Comparison of ENCODE assay signal across 1 cellular context in genomic region chr15:98382139-98382538, GRCh38.
A peak's percentile ranks its signal among the peaks of the same experiment; 100 is the strongest.
TF ChIP-seq lines count a peak whose summit lies in the region.

No MANE protein-coding gene starts in this region.

TF ChIP-seq in HepG2, 621 proteins besides CTCF, POLR2A, EP300 and RAD21:
- no peak for TF ChIP-seq PRDM4 (CRISPR knock-in tag; IDR thresholded peaks at IDR 0.05; ENCODE audit: borderline replicate concordance)
- no peak for TF ChIP-seq EEA1 (CRISPR knock-in tag; IDR thresholded peaks at IDR 0.05; ENCODE audit: borderline replicate concordance)
- peak; percentile 22; the same call in 1 of the 2 replicates for TF ChIP-seq STAG1 (CRISPR knock-in tag; IDR thresholded peaks at IDR 0.05)
- TF ChIP-seq CREBL2 (CRISPR knock-in tag; IDR thresholded peaks at IDR 0.05; ENCODE audit: borderline replicate concordance), result no peak
- no peak for TF ChIP-seq BHLHE40 (IDR thresholded peaks at IDR 0.05; ENCODE audit: low read length)
